In the genomic region with DNA sequence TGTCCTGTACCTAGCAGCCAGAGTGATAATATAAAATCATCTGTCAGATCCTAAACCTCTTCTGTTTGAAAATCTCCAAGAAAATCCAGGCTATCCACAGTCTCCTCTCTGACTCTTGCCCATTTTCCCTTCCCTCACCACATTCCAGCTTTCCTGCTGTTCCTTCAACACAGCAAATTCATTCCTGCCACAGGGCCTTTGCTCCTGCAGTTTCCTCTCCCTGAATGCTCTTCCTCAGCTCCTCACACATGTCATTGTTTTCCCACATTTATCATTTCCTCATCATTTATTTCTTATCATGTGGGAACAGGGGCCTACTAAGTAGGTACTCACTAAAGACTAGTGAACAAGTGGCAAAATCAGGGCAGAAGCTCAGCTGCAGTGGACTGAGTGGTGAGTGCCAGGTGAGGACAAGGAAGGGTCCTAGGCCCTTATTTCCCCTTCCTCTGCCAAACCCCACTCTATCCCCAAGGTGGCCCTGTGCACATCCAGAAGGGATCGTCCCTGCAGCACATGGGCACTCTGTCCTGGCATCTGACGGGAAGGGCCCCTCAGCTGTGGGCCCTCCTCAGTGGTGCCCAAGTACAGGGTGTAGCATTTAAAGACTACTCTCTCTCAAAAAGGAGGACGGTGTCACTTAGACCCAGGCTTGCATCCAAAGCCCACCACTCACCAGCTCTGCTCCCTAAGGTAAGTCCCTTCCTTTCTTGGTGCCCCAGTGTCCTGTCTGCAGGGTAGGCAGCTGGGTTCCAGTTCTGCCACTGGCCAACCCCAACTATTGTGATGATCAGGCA, we compare ENCODE assay signal across 10 cellular contexts. TPM values are rescaled to one million over a fixed set of nuclear protein-coding genes. Genes with fewer than 3 reads are reported as not detected.
A peak's percentile ranks its signal among the peaks of the same experiment; 100 is the strongest.
DNase-seq lines count a peak whose midpoint lies in the region; ATAC-seq, FAIRE-seq and TF ChIP-seq lines count a peak whose summit lies in the region.
"Had no signal": no experiment of that assay in that cellular context is flagged by ENCODE, and none has a peak within 500 bp of the region (broad histone marks: within the 10 kb centered on the region; RNA-seq: fewer than 3 reads in every experiment).

No MANE protein-coding gene starts in this region.

- no peak for TF ChIP-seq RAD21 in SK-N-SH (IDR thresholded peaks at IDR 0.05; ENCODE audit: low read length)

- H3K4me1 ChIP-seq in SK-N-SH (ENCODE audit: control insufficient read depth in 1 of 2, insufficient read depth in 2 of 2, low read depth in 1 of 2, low read length in 1 of 2): peaks cover 0 to 8% of the 10 kb centered on the region in 2 experiments; a peak in 1 of 4 replicates
- H3K4me1 ChIP-seq in muscle layer of colon (ENCODE audit: insufficient read depth, low read length): peaks cover 30% of the 10 kb centered on the region
- H3K4me1 ChIP-seq in thyroid gland: peaks cover 21 to 44% of the 10 kb centered on the region in 2 donors

- no peaks in the 10 kb centered on the region for H3K9me2 ChIP-seq in SK-N-SH

- H3K27ac ChIP-seq in SK-N-SH (ENCODE audit: low read depth in 2 of 2, low read length in 1 of 2) (no peak overlapping the region), muscle layer of colon (ENCODE audit: low read depth, low read length) (peak overlapping the region; percentile 30), thyroid gland (peak overlapping the region in 2 of 3 donors; percentile 12 to 73)
- H3K27ac ChIP-seq: 22Rv1 had no signal

- 62% methylated on average over 2 of the region's 3 CpGs for WGBS in SK-N-SH (ENCODE audit: low lambda C conversion rate)
- WGBS in thyroid gland, 2 donors: 66 to 89% methylated on average over 3 of the region's 3 CpGs

- no peaks in the 10 kb centered on the region for H3K27me3 ChIP-seq in SK-N-SH (ENCODE audit: insufficient read depth)
- H3K27me3 ChIP-seq in muscle layer of colon (ENCODE audit: control insufficient read depth in 1 of 2, insufficient read depth in 2 of 2, low read length in 2 of 2): peaks cover 8 to 10% of the 10 kb centered on the region in 2 donors
- H3K27me3 ChIP-seq in thyroid gland: peaks cover 3% of the 10 kb centered on the region

- H3F3A ChIP-seq in SK-N-SH (replicated peaks; ENCODE audit: insufficient read depth): no peaks in the 10 kb centered on the region

- intact Hi-C loops in thyroid gland (cut with DNase I): no loop called here

- DNase-seq in SK-N-SH: no peak
- peak; percentile 66 for DNase-seq in dermis blood vessel endothelial cell
- DNase-seq in thyroid gland: no peak
- no peak for DNase-seq in NCI-H2107 treated with DMSO at 0.1 percent for 48 hours (lab: John Stamatoyannopoulos, UW; ENCODE audit: unreplicated experiment)
- DNase-seq in urothelium cell line (ENCODE audit: low spot score): no peak
- DNase-seq: activated CD4-positive, alpha-beta T cell treated with anti-CD3 and anti-CD28 coated beads, Interleukin-2, amount 50 U/mL, for 48 hours had no signal

- H3K4me3 ChIP-seq in SK-N-SH (ENCODE audit: low read depth in 2 of 2, low read length in 1 of 2) (no peak overlapping the region), muscle layer of colon (ENCODE audit: low read depth in 1 of 2, low read length in 2 of 2) (peak overlapping the region in 1 of 2 donors; percentile 21), thyroid gland (replicated peaks in 1 of 3) (peak overlapping the region in 1 of 3 donors; percentile 47)

- CTCF ChIA-PET in SK-N-SH (lab: Yijun Ruan, JAX): interaction anchor here (1.3 to 5.1 kb wide), 4 partner anchors 9 to 350 kb away, joined by 3 to 21 read pairs (median 11); no protein-coding TSS in a partner anchor

- no peaks in the 10 kb centered on the region for H3K36me3 ChIP-seq in SK-N-SH (replicated peaks in 1 of 2; ENCODE audit: control insufficient read depth in 1 of 2, insufficient read depth in 2 of 2, low read length in 1 of 2)
- H3K36me3 ChIP-seq in muscle layer of colon (ENCODE audit: insufficient read depth, low read length): no peaks in the 10 kb centered on the region
- no peaks in the 10 kb centered on the region for H3K36me3 ChIP-seq in thyroid gland

- H3K9me3 ChIP-seq in SK-N-SH: no peaks in the 10 kb centered on the region
- H3K9me3 ChIP-seq in muscle layer of colon (ENCODE audit: low read length): no peaks in the 10 kb centered on the region
- no peaks in the 10 kb centered on the region for H3K9me3 ChIP-seq in thyroid gland

- FAIRE-seq in urothelium cell line (lab: Jason Lieb, UNC): no peak

- H3K9ac ChIP-seq in SK-N-SH (no peak overlapping the region), muscle layer of colon (ENCODE audit: low read length) (no peak overlapping the region)

- no peak for TF ChIP-seq EP300 in SK-N-SH (IDR thresholded peaks at IDR 0.05; ENCODE audit: borderline replicate concordance in 1 of 2, low read depth in 1 of 2, low read length in 1 of 2)

- H3K79me2 ChIP-seq in SK-N-SH (ENCODE audit: insufficient read depth): no peaks in the 10 kb centered on the region

- no peak overlapping the region for H3K4me2 ChIP-seq in SK-N-SH

- no peak for TF ChIP-seq CTCF in SK-N-SH (IDR thresholded peaks at IDR 0.05)
- TF ChIP-seq CTCF in thyroid gland (IDR thresholded peaks at IDR 0.05): no peak

- H4K20me1 ChIP-seq in SK-N-SH (ENCODE audit: insufficient read depth): no peaks in the 10 kb centered on the region

- no peak for TF ChIP-seq POLR2A in thyroid gland (IDR thresholded peaks at IDR 0.05)

- no peak overlapping the region for H2AFZ ChIP-seq in SK-N-SH (ENCODE audit: low read depth)

- POLR2A ChIA-PET in SK-N-SH (lab: Yijun Ruan, JAX): no interaction called here

- no peak for ATAC-seq in SK-N-SH treated with all-trans-retinoic acid at 6 μM for 48 hours
- ATAC-seq in HG03432 (IDR thresholded peaks at IDR 0.05; ENCODE audit: unreplicated experiment): no peak

TF ChIP-seq in SK-N-SH treated with all-trans-retinoic acid at 6 μM for 48 hours, 23 proteins besides CTCF, POLR2A, EP300 and RAD21:
- TF ChIP-seq SNAI2 (CRISPR knock-in tag; IDR thresholded peaks at IDR 0.05) (no peak), ZNF70 (CRISPR knock-in tag; IDR thresholded peaks at IDR 0.05) (peak; percentile 54), TOX (CRISPR knock-in tag; IDR thresholded peaks at IDR 0.05; ENCODE audit: borderline replicate concordance) (no peak), OSR1 (CRISPR knock-in tag; IDR thresholded peaks at IDR 0.05) (no peak), CSDC2 (CRISPR knock-in tag; IDR thresholded peaks at IDR 0.05) (no peak)
TF ChIP-seq in SK-N-SH treated with all-trans-retinoic acid at 6 μM for 48 hours: peak in this region for 1.

TF ChIP-seq in SK-N-SH, 30 proteins besides CTCF, POLR2A, EP300 and RAD21 (continues in another document):
- TF ChIP-seq FOXJ3 (CRISPR knock-in tag; IDR thresholded peaks at IDR 0.05): no peak
- TF ChIP-seq SMC3 (IDR thresholded peaks at IDR 0.05; ENCODE audit: low read depth, low read length): no peak
- TF ChIP-seq RXRA (IDR thresholded peaks at IDR 0.05; ENCODE audit: borderline replicate concordance, low read depth): no peak
- no peak for TF ChIP-seq TEAD4 (IDR thresholded peaks at IDR 0.05; ENCODE audit: borderline replicate concordance, insufficient read depth)
- TF ChIP-seq JUND (IDR thresholded peaks at IDR 0.05): no peak
- TF ChIP-seq NRF1 (IDR thresholded peaks at IDR 0.05; ENCODE audit: low read depth, low read length): no peak
- TF ChIP-seq RFX5 (IDR thresholded peaks at IDR 0.05; ENCODE audit: low read length): no peak
- TF ChIP-seq YY1 (IDR thresholded peaks at IDR 0.05; ENCODE audit: low read depth): no peak
- no peak for TF ChIP-seq NFIC (IDR thresholded peaks at IDR 0.05; ENCODE audit: borderline replicate concordance)
- no peak for TF ChIP-seq EZH2phosphoT487 (IDR thresholded peaks at IDR 0.05; ENCODE audit: borderline replicate concordance, low read depth)
- TF ChIP-seq, protein P1, sequence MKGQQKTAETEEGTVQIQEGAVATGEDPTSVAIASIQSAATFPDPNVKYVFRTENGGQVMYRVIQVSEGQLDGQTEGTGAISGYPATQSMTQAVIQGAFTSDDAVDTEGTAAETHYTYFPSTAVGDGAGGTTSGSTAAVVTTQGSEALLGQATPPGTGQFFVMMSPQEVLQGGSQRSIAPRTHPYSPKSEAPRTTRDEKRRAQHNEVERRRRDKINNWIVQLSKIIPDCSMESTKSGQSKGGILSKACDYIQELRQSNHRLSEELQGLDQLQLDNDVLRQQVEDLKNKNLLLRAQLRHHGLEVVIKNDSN (IDR thresholded peaks at IDR 0.05; ENCODE audit: borderline replicate concordance, low read depth): no peak
- TF ChIP-seq FOSL2 (IDR thresholded peaks at IDR 0.05; ENCODE audit: borderline replicate concordance, low read depth): no peak
- no peak for TF ChIP-seq SIN3A (IDR thresholded peaks at IDR 0.05; ENCODE audit: borderline replicate concordance, low read depth, low read length)
- no peak for TF ChIP-seq CHD2 (IDR thresholded peaks at IDR 0.05; ENCODE audit: low read length, partially characterized antibody)
- no peak for TF ChIP-seq RCOR1 (IDR thresholded peaks at IDR 0.05; ENCODE audit: low read length)
- no peak for TF ChIP-seq MAX (IDR thresholded peaks at IDR 0.05; ENCODE audit: low read depth)
- no peak for TF ChIP-seq FOXM1 (IDR thresholded peaks at IDR 0.05; ENCODE audit: low read depth)
- no peak for TF ChIP-seq MEF2A (IDR thresholded peaks at IDR 0.05; ENCODE audit: borderline replicate concordance, low read depth)

RNA-seq across cellular contexts. Expression of gene LRRC32, which starts 2.0 kb away (rescaled TPM):
- polyA plus RNA-seq in SK-N-SH (2012; rRNA removed): 0.19 and 0.43 TPM in 2 replicates
- polyA plus RNA-seq in SK-N-SH (2012; cell fraction: cytosol; rRNA removed): 0.28 and 0.30 TPM in 2 replicates
- 0.42 and 0.57 TPM in 2 replicates for polyA plus RNA-seq in SK-N-SH (2012; cell fraction: nucleus; rRNA removed)
- 80.8 and 98.6 TPM in 2 replicates for total RNA-seq in dermis blood vessel endothelial cell
- total RNA-seq in thyroid gland: 10 to 100 TPM; 15.6 to 42.5 (median 17.9) TPM

Comparison
In these comparisons a context has a peak if more than half of its experiments do, and no peak if none do; other contexts are left out.
1. H3K27ac ChIP-seq: peak in muscle layer of colon (single experiment) and thyroid gland (2 of 3); none in SK-N-SH (0 of 2).